In the genomic region with DNA sequence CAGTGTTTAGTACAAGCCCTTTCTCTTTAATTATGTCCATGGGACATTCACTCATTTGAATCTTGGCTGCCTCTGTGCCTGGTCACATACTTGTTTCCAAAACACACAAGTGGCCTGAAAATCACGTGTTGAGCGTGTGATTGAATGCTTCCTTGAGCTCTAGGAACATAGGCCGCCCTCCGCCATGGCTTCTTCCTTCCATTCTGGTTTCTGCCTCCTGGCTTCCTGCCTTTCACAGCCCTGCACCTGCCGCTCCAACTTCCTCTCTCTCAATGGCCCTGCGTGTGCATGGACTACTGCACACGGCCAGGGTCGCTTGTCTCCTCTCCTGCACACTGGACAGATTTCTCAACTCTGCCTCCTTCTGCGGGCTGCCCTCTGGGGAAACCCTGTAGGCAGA, we compare ENCODE assay signal across 9 cellular contexts.
DNase-seq lines count a peak whose midpoint lies in the region; ATAC-seq and TF ChIP-seq lines count a peak whose summit lies in the region.
"Had no signal": no experiment of that assay in that cellular context is flagged by ENCODE, and none has a peak within 500 bp of the region (broad histone marks: within the 10 kb centered on the region; RNA-seq: fewer than 3 reads in every experiment).

No MANE protein-coding gene starts in this region.

- H3K36me3 Mint-ChIP-seq in endodermal cell (ENCODE audit: low read depth) = peaks cover 58% of the 10 kb centered on the region
- H3K36me3 Mint-ChIP-seq in activated T-cell treated with anti-CD3 and anti-CD28 coated beads, Interleukin-2, amount 50 U/mL, for 72 hours (ENCODE audit: insufficient read depth in 2 of 2) = no peaks in the 10 kb centered on the region

- no peaks in the 10 kb centered on the region for H3K9me2 ChIP-seq in DOHH2 (replicated peaks; ENCODE audit: control insufficient read depth, low read length)

- no peak overlapping the region for H2BK120ac ChIP-seq in neuronal stem cell (ENCODE audit: low read depth, low read length)

- H3K9ac ChIP-seq in endodermal cell (ENCODE audit: extremely low read depth, low read length, poor library complexity, severe bottlenecking) = no peak overlapping the region
- H3K9ac ChIP-seq in neuronal stem cell (ENCODE audit: low read depth, low read length, poor library complexity) = no peak overlapping the region

- no peak overlapping the region for H3K4me3 Mint-ChIP-seq in endodermal cell
- no peak overlapping the region for H3K4me3 Mint-ChIP-seq in activated T-cell treated with anti-CD3 and anti-CD28 coated beads, Interleukin-2, amount 50 U/mL, for 72 hours

- H3K27ac ChIP-seq in DOHH2 (ENCODE audit: low read depth, low read length) (no peak overlapping the region), endodermal cell (ENCODE audit: low read depth, low read length) (peak overlapping the region; percentile 51), neuronal stem cell (replicated peaks; ENCODE audit: low read length) (peak overlapping the region; percentile 27)

- WGBS in endodermal cell (ENCODE audit: insufficient coverage in 1 of 2, insufficient read length in 1 of 2), 2 experiments = 89 to 91% methylated on average over 8 to 9 of the region's 9 CpGs
- WGBS in neuronal stem cell (ENCODE audit: extremely low coverage in 2 of 2, insufficient read length in 2 of 2, insufficient replicate concordance in 1 of 2), 2 donors = no CpG with 5 or more reads among the region's 9 CpGs

- no peak overlapping the region for H3K23ac ChIP-seq in neuronal stem cell (ENCODE audit: low read depth, low read length, poor library complexity)

- no peak for ATAC-seq in activated T-cell treated with anti-CD3 and anti-CD28 coated beads, Interleukin-2, amount 50 U/mL, for 72 hours (replicated peaks in 1 of 2)
- no peak for ATAC-seq in HG02623 (IDR thresholded peaks at IDR 0.05; ENCODE audit: unreplicated experiment)

- H2AK5ac ChIP-seq in neuronal stem cell (ENCODE audit: low read depth, low read length) = no peak overlapping the region

- H3K4me1 Mint-ChIP-seq in endodermal cell = peaks cover 18% of the 10 kb centered on the region
- H3K4me1 Mint-ChIP-seq in activated T-cell treated with anti-CD3 and anti-CD28 coated beads, Interleukin-2, amount 50 U/mL, for 72 hours (ENCODE audit: low read depth) = peaks cover 9% of the 10 kb centered on the region

- H3K4me3 ChIP-seq in DOHH2 (ENCODE audit: low read length) = peak overlapping the region; percentile 17; the same call in 1 of the 2 replicates
- H3K4me3 ChIP-seq in endodermal cell (ENCODE audit: low read length) = no peak overlapping the region
- H3K4me3 ChIP-seq in neuronal stem cell (ENCODE audit: low read length in 2 of 2) = no peak overlapping the region

- H3K14ac ChIP-seq in neuronal stem cell (ENCODE audit: low read length) = no peak overlapping the region

- H3K9me3 ChIP-seq in DOHH2 (ENCODE audit: control insufficient read depth, insufficient read depth, low read length) (no peaks in the 10 kb centered on the region), endodermal cell (ENCODE audit: control insufficient read depth, low read length) (peaks cover 9% of the 10 kb centered on the region), neuronal stem cell (replicated peaks in 1 of 2; ENCODE audit: control insufficient read depth in 2 of 2, insufficient read depth in 1 of 2, low read depth in 1 of 2, low read length in 2 of 2) (peaks cover 0 to 13% of the 10 kb centered on the region in 2 donors)

- H3K79me2 ChIP-seq in DOHH2 (ENCODE audit: control insufficient read depth, low read length) = no peaks in the 10 kb centered on the region

- POLR2A ChIA-PET in GM10248 (lab: Yijun Ruan, JAX) = interaction anchor here (0.6 kb wide), 1 partner anchor 24 kb away, joined by 3 read pairs; no protein-coding TSS in a partner anchor

- no peak for TF ChIP-seq CTCF in DOHH2 (IDR thresholded peaks at IDR 0.05; ENCODE audit: low read depth, low read length, poor library complexity, severe bottlenecking)
- TF ChIP-seq CTCF in endodermal cell (conservative IDR thresholded peaks at IDR 0.05) = no peak
- no peak for TF ChIP-seq CTCF in GM10248 (IDR thresholded peaks at IDR 0.05; ENCODE audit: control extremely low read depth, extremely low read depth, low read depth, missing control alignments)

- DNase-seq in NCI-H2029 treated with DMSO at 0.1 percent for 48 hours (lab: John Stamatoyannopoulos, UW) (peak; percentile 89), endodermal cell (no peak), neuronal stem cell (ENCODE audit: low spot score) (no peak), HT-29 (ENCODE audit: low spot score) (no peak), GM10248 (ENCODE audit: extremely low spot score) (no peak)
- no peak for DNase-seq in activated T-cell treated with anti-CD3 and anti-CD28 coated beads, Interleukin-2, amount 50 U/mL, for 72 hours
- DNase-seq: amniotic stem cell had no signal

- H3K4me2 ChIP-seq in DOHH2 (ENCODE audit: low read length) (peak overlapping the region; percentile 50), neuronal stem cell (ENCODE audit: insufficient read depth, low read length, poor library complexity, severe bottlenecking) (no peak overlapping the region)

- peak overlapping the region; percentile 65 for H2AFZ ChIP-seq in neuronal stem cell (ENCODE audit: low read length)

- H3K36me3 ChIP-seq in DOHH2 (ENCODE audit: control insufficient read depth, low read length) (no peaks in the 10 kb centered on the region), endodermal cell (ENCODE audit: control insufficient read depth, insufficient read depth, low read length) (peaks cover 81% of the 10 kb centered on the region), neuronal stem cell (replicated peaks in 1 of 2; ENCODE audit: control insufficient read depth in 2 of 2, insufficient read depth in 2 of 2, low read length in 2 of 2) (peaks cover 0 to 6% of the 10 kb centered on the region in 2 donors)

- peak overlapping the region; percentile 49 for H3K27ac Mint-ChIP-seq in endodermal cell
- no peak overlapping the region for H3K27ac Mint-ChIP-seq in activated T-cell treated with anti-CD3 and anti-CD28 coated beads, Interleukin-2, amount 50 U/mL, for 72 hours

- no peaks in the 10 kb centered on the region for H3K9me3 Mint-ChIP-seq in endodermal cell
- peaks cover 2 to 3% of the 10 kb centered on the region in 2 donors for H3K9me3 Mint-ChIP-seq in activated T-cell treated with anti-CD3 and anti-CD28 coated beads, Interleukin-2, amount 50 U/mL, for 72 hours

- H3K27me3 Mint-ChIP-seq in endodermal cell (ENCODE audit: insufficient read depth) = no peaks in the 10 kb centered on the region
- H3K27me3 Mint-ChIP-seq in activated T-cell treated with anti-CD3 and anti-CD28 coated beads, Interleukin-2, amount 50 U/mL, for 72 hours (ENCODE audit: low read depth) = peaks cover 6% of the 10 kb centered on the region

- no peaks in the 10 kb centered on the region for H4K20me1 ChIP-seq in DOHH2 (ENCODE audit: control insufficient read depth, insufficient read depth, low read depth, low read length)

- H3K4ac ChIP-seq in neuronal stem cell (ENCODE audit: low read length) = no peak overlapping the region

- H4K91ac ChIP-seq in neuronal stem cell (ENCODE audit: low read depth, low read length, poor library complexity) = no peak overlapping the region

- CTCF ChIA-PET in GM10248 (lab: Yijun Ruan, JAX) = no interaction called here

- H4K8ac ChIP-seq in neuronal stem cell (ENCODE audit: low read depth, low read length) = no peak overlapping the region

- H3K79me1 ChIP-seq in neuronal stem cell (ENCODE audit: low read depth, low read length) = peaks cover 2% of the 10 kb centered on the region

- H3K4me1 ChIP-seq in DOHH2 (ENCODE audit: control insufficient read depth, low read length) (peaks cover 27% of the 10 kb centered on the region), endodermal cell (ENCODE audit: control insufficient read depth, insufficient read depth, low read length) (no peaks in the 10 kb centered on the region), neuronal stem cell (ENCODE audit: control insufficient read depth in 2 of 2, insufficient read depth in 1 of 2, low read depth in 1 of 2, low read length in 2 of 2) (peaks cover 11 to 20% of the 10 kb centered on the region in 2 donors)

- H3K27me3 ChIP-seq in DOHH2 (ENCODE audit: control insufficient read depth, low read length) = no peaks in the 10 kb centered on the region
- H3K27me3 ChIP-seq in endodermal cell (ENCODE audit: control insufficient read depth, insufficient read depth, low read length, poor library complexity, severe bottlenecking) = no peaks in the 10 kb centered on the region
- no peaks in the 10 kb centered on the region for H3K27me3 ChIP-seq in neuronal stem cell (ENCODE audit: control insufficient read depth in 3 of 3, insufficient read depth in 3 of 3, low read depth in 1 of 3, low read length in 3 of 3)

- H2BK5ac ChIP-seq in neuronal stem cell (ENCODE audit: low read length) = no peak overlapping the region

- H3F3A ChIP-seq in DOHH2 (ENCODE audit: control insufficient read depth, insufficient read depth) = no peaks in the 10 kb centered on the region

- H2BK12ac ChIP-seq in neuronal stem cell (ENCODE audit: low read length) = no peak overlapping the region

- H2BK15ac ChIP-seq in neuronal stem cell (ENCODE audit: low read length) = no peak overlapping the region

- peak overlapping the region; percentile 16 for H3K18ac ChIP-seq in neuronal stem cell (ENCODE audit: low read length)
